In the genomic region with DNA sequence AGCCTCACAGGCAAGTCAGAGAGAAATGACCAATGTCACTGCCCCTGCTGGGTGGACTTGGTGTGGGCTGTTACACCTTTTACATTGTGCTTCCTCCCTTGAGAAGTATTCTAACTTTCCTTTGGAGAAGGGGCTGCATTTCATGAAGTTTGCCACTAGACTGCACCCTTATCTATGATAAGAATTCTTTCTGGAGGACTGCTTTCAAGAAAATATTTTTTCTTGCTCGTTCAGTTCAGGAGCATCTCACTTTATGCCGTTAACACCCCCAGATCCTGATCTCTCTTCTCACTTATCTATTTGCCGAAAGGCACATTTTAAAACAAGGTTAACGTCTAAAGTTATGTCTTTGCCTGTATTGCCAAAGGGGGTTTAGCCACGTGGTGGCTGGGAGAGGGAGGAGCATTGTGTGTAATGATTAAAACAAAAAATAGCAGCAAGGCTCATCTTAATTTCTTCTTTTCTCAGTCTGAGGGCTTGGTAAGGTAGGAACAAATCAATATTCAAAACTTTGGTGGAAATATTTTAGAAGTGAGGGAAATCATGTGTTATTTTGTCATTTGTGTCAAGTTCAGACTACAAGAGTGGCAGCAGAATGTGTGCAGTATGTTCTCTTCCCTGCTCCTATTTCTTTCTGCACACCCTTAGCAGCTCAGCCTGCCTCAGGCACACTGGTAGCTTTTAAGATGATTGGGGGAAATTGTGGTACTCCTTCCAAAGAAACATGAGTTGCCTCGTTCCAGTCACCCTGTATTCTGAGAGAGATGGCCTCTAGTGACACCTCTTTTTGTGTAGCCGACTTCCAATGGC, we compare ENCODE assay signal across 8 cellular contexts. TPM values are rescaled to one million over a fixed set of nuclear protein-coding genes. Genes with fewer than 3 reads are reported as not detected.
DNase-seq lines count a peak whose midpoint lies in the region; ATAC-seq, FAIRE-seq and TF ChIP-seq lines count a peak whose summit lies in the region.

No MANE protein-coding gene starts in this region.

- no peak overlapping the region for H3K4me3 ChIP-seq in sigmoid colon

- ATAC-seq in GM18867 (IDR thresholded peaks at IDR 0.05; ENCODE audit: unreplicated experiment), result no peak
- no peak for ATAC-seq in left lobe of liver

- FAIRE-seq in frontal cortex (lab: Jason Lieb, UNC), result no peak

- H3K4me1 ChIP-seq in sigmoid colon, result peaks cover 0 to 83% (median 57%) of the 10 kb centered on the region in 4 donors

- intact Hi-C loops in sigmoid colon (cut with DNase I), result loop anchor here (5.0 to 10.0 kb wide), 4 partner anchors 130 to 1060 kb away; no protein-coding TSS in a partner anchor

- WGBS in sigmoid colon, 2 donors, result 31 to 38% methylated on average over 7 of the region's 7 CpGs

- no peak for TF ChIP-seq EP300 in sigmoid colon (IDR thresholded peaks at IDR 0.05)

- H3K9me3 ChIP-seq in sigmoid colon, result no peaks in the 10 kb centered on the region

- DNase-seq in SKM-1 treated with dmso at 0.1 percent for 144 hours (lab: John Stamatoyannopoulos, UW; ENCODE audit: unreplicated experiment), result peak; percentile 24
- DNase-seq in SKM-1 (lab: John Stamatoyannopoulos, UW; ENCODE audit: unreplicated experiment), result no peak
- peak; percentile 92 for DNase-seq in OCI-M1 (lab: John Stamatoyannopoulos, UW)
- DNase-seq in erythroblast (lab: John Stamatoyannopoulos, UW), result peak; percentile 45 to 52
- no peak for DNase-seq in sigmoid colon
- DNase-seq in frontal cortex (ENCODE audit: low spot score in 2 of 2), result no peak
- DNase-seq in left lobe of liver (ENCODE audit: low spot score), result no peak

- TF ChIP-seq CTCF in sigmoid colon (IDR thresholded peaks at IDR 0.05), result peak; percentile 37 to 72 (median 55)

- no peaks in the 10 kb centered on the region for H3K36me3 ChIP-seq in sigmoid colon

- H3K27ac ChIP-seq in sigmoid colon, result peak overlapping the region; percentile 85 to 93 (median 92)

- H3K27me3 ChIP-seq in sigmoid colon, result no peaks in the 10 kb centered on the region

- TF ChIP-seq POLR2A in erythroblast (IDR thresholded peaks at IDR 0.05; ENCODE audit: low read length), result no peak
- TF ChIP-seq POLR2A in sigmoid colon (IDR thresholded peaks at IDR 0.05), result no peak

RNA-seq across cellular contexts. Expression of a gene that starts 1.6 kb away (rescaled TPM):
- total RNA-seq in sigmoid colon (100 to 1,000 TPM; 254 to 773 (median 488) TPM), frontal cortex (26.1 TPM), left lobe of liver (55.4 TPM)
- 100 to 1,000 TPM in 1 of 3 donors, 10 to 100 TPM in 2; 13.6 to 131 (median 36.0) TPM for polyA plus RNA-seq in sigmoid colon

Comparison
In these comparisons a context has a peak if more than half of its experiments do, and no peak if none do; other contexts are left out.
1. DNase-seq: peak in SKM-1 treated with dmso at 0.1 percent for 144 hours (single experiment), OCI-M1 (single experiment) and erythroblast (2 of 2); none in SKM-1 (single experiment), sigmoid colon (single experiment), frontal cortex (0 of 2) and left lobe of liver (single experiment).